In genomic region chr4:39030726-39031125, GRCh38 we compare ENCODE assay signal across 2 cellular contexts.
A peak's percentile ranks its signal among the peaks of the same experiment; 100 is the strongest.
TF ChIP-seq lines count a peak whose summit lies in the region.

No MANE protein-coding gene starts in this region.

TF ChIP-seq in A549, 52 proteins besides CTCF, POLR2A, EP300 and RAD21 (continued from another document):
- no peak for TF ChIP-seq ZSCAN20 (CRISPR knock-in tag; IDR thresholded peaks at IDR 0.05)
- no peak for TF ChIP-seq ELK1 (IDR thresholded peaks at IDR 0.05; ENCODE audit: low read depth, low read length)
- TF ChIP-seq ESRRA (IDR thresholded peaks at IDR 0.05; ENCODE audit: borderline replicate concordance, low read length): no peak
- TF ChIP-seq CHD2 (IDR thresholded peaks at IDR 0.05; ENCODE audit: low read length, partially characterized antibody): no peak
- 0 out of 4 replicates have a peak, but pooled peaks of 1 of the 2 experiments have one; percentile 17 for TF ChIP-seq CEBPB (IDR thresholded peaks at IDR 0.05)
- no peak for TF ChIP-seq REST (IDR thresholded peaks at IDR 0.05)

TF ChIP-seq in endothelial cell of umbilical vein, 7 proteins besides CTCF, POLR2A, EP300 and RAD21 (continued from another document):
- no peak for TF ChIP-seq MAX (IDR thresholded peaks at IDR 0.05; ENCODE audit: insufficient read depth, insufficient read length)
- no peak for TF ChIP-seq FOS (IDR thresholded peaks at IDR 0.05; ENCODE audit: borderline replicate concordance, insufficient read depth, low read length)
- TF ChIP-seq POLR2AphosphoS5 (IDR thresholded peaks at IDR 0.05; ENCODE audit: insufficient read depth, low read depth, low read length): no peak
- no peak for TF ChIP-seq EZH2 (IDR thresholded peaks at IDR 0.05; ENCODE audit: borderline replicate concordance, low read depth, low read length, severe bottlenecking)
- no peak for TF ChIP-seq GATA2 (IDR thresholded peaks at IDR 0.05; ENCODE audit: insufficient read depth, insufficient read length, low read depth, low read length)
- no peak for TF ChIP-seq JUN (IDR thresholded peaks at IDR 0.05; ENCODE audit: borderline replicate concordance, insufficient read depth, insufficient read length, low read depth)
TF ChIP-seq in endothelial cell of umbilical vein: peak in this region for 0.
